In genomic region chr22:17754233-17754925, GRCh38 we compare ENCODE assay signal across 8 cellular contexts. TPM values are rescaled to one million over a fixed set of nuclear protein-coding genes. Genes with fewer than 3 reads are reported as not detected.
DNase-seq lines count a peak whose midpoint lies in the region; ATAC-seq and TF ChIP-seq lines count a peak whose summit lies in the region.

No MANE protein-coding gene starts in this region.

- no peaks in the 10 kb centered on the region for H3K4me1 ChIP-seq in Peyer's patch

- no peaks in the 10 kb centered on the region for H3K36me3 ChIP-seq in Peyer's patch

- ATAC-seq in GM19397 (IDR thresholded peaks at IDR 0.05; ENCODE audit: unreplicated experiment) (no peak), HG02840 (IDR thresholded peaks at IDR 0.05; ENCODE audit: low FRiP score, unreplicated experiment) (no peak)

- DNase-seq in activated CD8-positive, alpha-beta memory T cell treated with anti-CD3 and anti-CD28 coated beads, Interleukin-2, amount 50 U/mL, for 4 hours = peak; percentile 41
- no peak for DNase-seq in activated CD8-positive, alpha-beta memory T cell treated with anti-CD3 and anti-CD28 coated beads for 24 hours
- DNase-seq in Peyer's patch = no peak
- DNase-seq in epithelial cell of esophagus (ENCODE audit: low read depth) = no peak
- DNase-seq in stimulated activated CD4-positive, alpha-beta T cell treated with anti-CD3 and anti-CD28 coated beads, Interleukin-4, amount 100 ng/mL, for 24 hours = peak; percentile 30
- DNase-seq in kidney tubule cell (ENCODE audit: low spot score) = no peak

- TF ChIP-seq CTCF in Peyer's patch (IDR thresholded peaks at IDR 0.05) = peak in 4 of 6 experiments; percentile 10 to 29 (median 16)
- peak; percentile 28 for TF ChIP-seq CTCF in epithelial cell of esophagus (IDR thresholded peaks at IDR 0.05; ENCODE audit: insufficient read depth, low read depth, low read length, missing control alignments)

- TF ChIP-seq POLR2A in Peyer's patch (IDR thresholded peaks at IDR 0.05) = no peak

- no peaks in the 10 kb centered on the region for H3K27me3 ChIP-seq in Peyer's patch

- H3K4me3 ChIP-seq in Peyer's patch (no peak overlapping the region), epithelial cell of esophagus (ENCODE audit: low read length) (no peak overlapping the region)

- H3K9me3 ChIP-seq in Peyer's patch = no peaks in the 10 kb centered on the region

- H3K27ac ChIP-seq in Peyer's patch = no peak overlapping the region

RNA-seq across cellular contexts. Expression of gene BID, which starts 19.9 kb away (rescaled TPM):
- 10 to 100 TPM; 16.5 to 35.1 (median 27.5) TPM for total RNA-seq in Peyer's patch

Comparison
In these comparisons a context has a peak if more than half of its experiments do, and no peak if none do; other contexts are left out.
1. DNase-seq: peak in activated CD8-positive, alpha-beta memory T cell treated with anti-CD3 and anti-CD28 coated beads, Interleukin-2, amount 50 U/mL, for 4 hours (single experiment) and stimulated activated CD4-positive, alpha-beta T cell treated with anti-CD3 and anti-CD28 coated beads, Interleukin-4, amount 100 ng/mL, for 24 hours (single experiment); none in activated CD8-positive, alpha-beta memory T cell treated with anti-CD3 and anti-CD28 coated beads for 24 hours (single experiment), Peyer's patch (0 of 3), epithelial cell of esophagus (single experiment) and kidney tubule cell (single experiment).